1 cellular context compared by ENCODE assay signal in the genomic region with DNA sequence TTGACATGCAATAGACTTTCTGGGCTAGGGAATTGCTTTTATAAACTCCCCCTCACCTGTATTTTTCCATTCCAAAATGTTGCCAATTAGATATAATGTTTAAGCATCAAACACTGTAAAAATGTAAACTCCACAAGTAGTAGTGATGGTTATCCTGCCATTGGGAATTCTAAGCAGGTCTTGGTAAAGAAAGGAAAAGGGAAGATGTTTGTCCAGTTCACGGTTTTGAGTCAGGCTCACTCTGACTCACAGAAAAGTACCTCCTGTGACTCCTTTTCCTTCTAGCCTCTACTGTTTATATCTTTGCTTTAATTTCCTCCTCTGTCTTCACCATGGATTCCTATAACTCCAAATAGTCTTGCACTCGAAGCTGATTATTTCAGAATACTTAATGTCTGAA.
TF ChIP-seq lines count a peak whose summit lies in the region.

No MANE protein-coding gene starts in this region.

TF ChIP-seq in WTC11, 78 proteins besides CTCF, POLR2A, EP300 and RAD21:
- TF ChIP-seq ERG (CRISPR knock-in tag; IDR thresholded peaks at IDR 0.05) (no peak), ATF3 (CRISPR knock-in tag; conservative IDR thresholded peaks at IDR 0.05) (no peak), EMX1 (CRISPR knock-in tag; IDR thresholded peaks at IDR 0.05) (no peak), NR3C1 (CRISPR knock-in tag; conservative IDR thresholded peaks at IDR 0.05; ENCODE audit: low read depth) (no peak), ZNF423 (CRISPR knock-in tag; IDR thresholded peaks at IDR 0.05) (no peak), NFE2L1 (CRISPR knock-in tag; IDR thresholded peaks at IDR 0.05) (no peak), SMAD3 (CRISPR knock-in tag; IDR thresholded peaks at IDR 0.05; ENCODE audit: borderline replicate concordance) (no peak), JAZF1 (CRISPR knock-in tag; IDR thresholded peaks at IDR 0.05) (no peak), ESRRA (CRISPR knock-in tag; IDR thresholded peaks at IDR 0.05; ENCODE audit: borderline replicate concordance) (no peak), ARID4B (CRISPR knock-in tag; IDR thresholded peaks at IDR 0.05; ENCODE audit: borderline replicate concordance) (no peak), ZNF219 (CRISPR knock-in tag; IDR thresholded peaks at IDR 0.05; ENCODE audit: borderline replicate concordance) (no peak), FOXJ3 (CRISPR knock-in tag; IDR thresholded peaks at IDR 0.05; ENCODE audit: borderline replicate concordance) (no peak), FOXK1 (CRISPR knock-in tag; IDR thresholded peaks at IDR 0.05) (no peak), MXD4 (CRISPR knock-in tag; IDR thresholded peaks at IDR 0.05; ENCODE audit: borderline replicate concordance) (no peak), CREB1 (CRISPR knock-in tag; IDR thresholded peaks at IDR 0.05) (no peak), PREB (CRISPR knock-in tag; IDR thresholded peaks at IDR 0.05; ENCODE audit: borderline replicate concordance) (no peak), IRF2 (CRISPR knock-in tag; IDR thresholded peaks at IDR 0.05; ENCODE audit: borderline replicate concordance, low read depth) (no peak), USF2 (CRISPR knock-in tag; IDR thresholded peaks at IDR 0.05) (no peak)
